ENCODE assay signal across 9 cellular contexts in the genomic region with DNA sequence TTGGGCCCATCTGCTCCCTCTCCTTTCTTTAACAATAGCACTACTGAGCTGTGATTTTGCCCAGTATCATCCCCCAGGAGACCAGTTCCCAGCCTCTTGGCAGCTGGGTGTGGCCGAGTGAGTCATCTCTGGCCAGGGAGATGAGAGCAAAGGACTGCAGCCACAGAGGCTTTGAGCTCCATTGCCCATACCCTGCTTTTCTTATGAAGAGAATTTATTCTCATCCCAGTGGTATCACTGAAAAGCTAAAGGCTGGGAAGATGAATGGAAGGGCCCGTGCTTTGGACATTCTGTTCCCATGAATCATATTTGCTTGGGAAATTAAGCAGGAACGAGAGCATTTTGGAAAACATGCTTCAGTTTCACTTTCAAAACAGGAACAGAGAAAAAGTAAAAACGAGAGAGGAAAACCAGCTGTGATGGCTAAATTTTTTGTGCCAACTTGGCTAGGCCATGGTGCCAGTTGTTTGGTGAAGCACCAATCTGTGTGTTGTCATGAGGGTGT. TPM values are rescaled to one million over a fixed set of nuclear protein-coding genes. Genes with fewer than 3 reads are reported as not detected.
DNase-seq lines count a peak whose midpoint lies in the region; ATAC-seq and TF ChIP-seq lines count a peak whose summit lies in the region.
"Had no signal": no experiment of that assay in that cellular context is flagged by ENCODE, and none has a peak within 500 bp of the region (broad histone marks: within the 10 kb centered on the region; RNA-seq: fewer than 3 reads in every experiment).

No MANE protein-coding gene starts in this region.

- peak overlapping the region; percentile 79 for H3K4me2 ChIP-seq in OCI-LY3 (ENCODE audit: low read length)

- peaks cover 10% of the 10 kb centered on the region for H3K27me3 Mint-ChIP-seq in activated T-cell treated with anti-CD3 and anti-CD28 coated beads, Interleukin-2, amount 50 U/mL, for 72 hours (ENCODE audit: low read depth)

- no peaks in the 10 kb centered on the region for H3K79me2 ChIP-seq in OCI-LY3 (ENCODE audit: low read length)

- no peaks in the 10 kb centered on the region for H3K9me3 ChIP-seq in OCI-LY3 (ENCODE audit: insufficient read depth, low read length)

- peaks cover 8% of the 10 kb centered on the region; the same call in 1 of the 2 replicates for H3K27me3 ChIP-seq in OCI-LY3 (ENCODE audit: low read depth, low read length)
- H3K27me3 ChIP-seq: cardiac muscle cell had no signal

- TF ChIP-seq CTCF in AG09319 (IDR thresholded peaks at IDR 0.05; ENCODE audit: low read depth, low read length) (no peak), OCI-LY3 (IDR thresholded peaks at IDR 0.05; ENCODE audit: low read depth, low read length) (no peak), epithelial cell of esophagus (IDR thresholded peaks at IDR 0.05; ENCODE audit: insufficient read depth, low read depth, low read length, missing control alignments) (no peak)

- DNase-seq in AG09319 (ENCODE audit: extremely low read depth, low read depth): peak; percentile 41
- DNase-seq in epithelial cell of esophagus (ENCODE audit: low read depth): peak; percentile 85
- DNase-seq in non-pigmented ciliary epithelial cell (ENCODE audit: low read depth): peak; percentile 70
- DNase-seq in cerebellar cortex (ENCODE audit: low spot score): no peak
- DNase-seq in activated T-cell treated with anti-CD3 and anti-CD28 coated beads, Interleukin-2, amount 50 U/mL, for 72 hours: no peak

- H3K36me3 Mint-ChIP-seq in activated T-cell treated with anti-CD3 and anti-CD28 coated beads, Interleukin-2, amount 50 U/mL, for 72 hours (ENCODE audit: insufficient read depth in 2 of 2): no peaks in the 10 kb centered on the region

- H3K4me3 ChIP-seq in OCI-LY3 (ENCODE audit: low read length) (peak overlapping the region; percentile 55), epithelial cell of esophagus (ENCODE audit: low read length) (peak overlapping the region; percentile 27)
- H3K4me3 ChIP-seq: cardiac muscle cell had no signal

- H3K27ac ChIP-seq in OCI-LY3 (ENCODE audit: low read length): peak overlapping the region; percentile 11; the same call in 1 of the 2 replicates
- H3K27ac ChIP-seq: cardiac muscle cell had no signal

- no peak overlapping the region for H3K27ac Mint-ChIP-seq in activated T-cell treated with anti-CD3 and anti-CD28 coated beads, Interleukin-2, amount 50 U/mL, for 72 hours

- H3K9ac ChIP-seq in OCI-LY3 (ENCODE audit: low read length): no peak overlapping the region

- H4K20me1 ChIP-seq in OCI-LY3 (ENCODE audit: insufficient read depth, low read length): no peaks in the 10 kb centered on the region

- H2AFZ ChIP-seq in OCI-LY3 (ENCODE audit: low read depth, low read length): 0 out of 2 replicates have a peak overlapping the region, but pooled peaks have one; percentile 13

- peak overlapping the region in 1 of 2 donors; percentile 19 for H3K4me3 Mint-ChIP-seq in activated T-cell treated with anti-CD3 and anti-CD28 coated beads, Interleukin-2, amount 50 U/mL, for 72 hours

- H3K36me3 ChIP-seq in OCI-LY3 (replicated peaks; ENCODE audit: low read depth, low read length): no peaks in the 10 kb centered on the region
- H3K36me3 ChIP-seq: cardiac muscle cell had no signal

- peaks cover 43% of the 10 kb centered on the region for H3K4me1 ChIP-seq in OCI-LY3 (ENCODE audit: low read length)

- H3K9me3 Mint-ChIP-seq in activated T-cell treated with anti-CD3 and anti-CD28 coated beads, Interleukin-2, amount 50 U/mL, for 72 hours: no peaks in the 10 kb centered on the region

- ATAC-seq in GM21423 (IDR thresholded peaks at IDR 0.05; ENCODE audit: unreplicated experiment) (peak; percentile 60), GM21619 (IDR thresholded peaks at IDR 0.05; ENCODE audit: unreplicated experiment) (no peak)
- ATAC-seq in activated T-cell treated with anti-CD3 and anti-CD28 coated beads, Interleukin-2, amount 50 U/mL, for 72 hours (replicated peaks in 1 of 2): no peak

- no peaks in the 10 kb centered on the region for H3K4me1 Mint-ChIP-seq in activated T-cell treated with anti-CD3 and anti-CD28 coated beads, Interleukin-2, amount 50 U/mL, for 72 hours (ENCODE audit: low read depth)

RNA-seq across cellular contexts. Expression of a gene that starts 14.9 kb away (rescaled TPM):
- under 1 TPM; 0.22 to 0.30 TPM for total RNA-seq in activated T-cell treated with anti-CD3 and anti-CD28 coated beads, Interleukin-2, amount 50 U/mL, for 72 hours

RNA-seq across cellular contexts. Expression of a gene that starts 17.2 kb away (rescaled TPM):
- not detected for total RNA-seq in activated T-cell treated with anti-CD3 and anti-CD28 coated beads, Interleukin-2, amount 50 U/mL, for 72 hours
- total RNA-seq: cardiac muscle cell had no signal

RNA-seq across cellular contexts. Expression of a gene that starts 54.6 kb away (rescaled TPM):
- not detected for total RNA-seq in activated T-cell treated with anti-CD3 and anti-CD28 coated beads, Interleukin-2, amount 50 U/mL, for 72 hours
- total RNA-seq: cardiac muscle cell had no signal

Comparison
In these comparisons a context has a peak if more than half of its experiments do, and no peak if none do; other contexts are left out.
1. DNase-seq: peak in AG09319 (single experiment), epithelial cell of esophagus (single experiment) and non-pigmented ciliary epithelial cell (single experiment); none in cerebellar cortex (single experiment) and activated T-cell treated with anti-CD3 and anti-CD28 coated beads, Interleukin-2, amount 50 U/mL, for 72 hours (0 of 2).